In genomic region chr11:88544656-88545280, GRCh38 we compare ENCODE assay signal across 10 cellular contexts.
A peak's percentile ranks its signal among the peaks of the same experiment; 100 is the strongest.
DNase-seq lines count a peak whose midpoint lies in the region; ATAC-seq and TF ChIP-seq lines count a peak whose summit lies in the region.
"Had no signal": no experiment of that assay in that cellular context is flagged by ENCODE, and none has a peak within 500 bp of the region (broad histone marks: within the 10 kb centered on the region; RNA-seq: fewer than 3 reads in every experiment).

No MANE protein-coding gene starts in this region.

- H3K27me3 Mint-ChIP-seq in CD8-positive, alpha-beta T cell (ENCODE audit: low read depth), result no peaks in the 10 kb centered on the region
- H3K27me3 Mint-ChIP-seq in chondrocyte (ENCODE audit: low read depth), result peaks cover 27% of the 10 kb centered on the region

- H3K27me3 ChIP-seq in CD8-positive, alpha-beta T cell (ENCODE audit: insufficient read depth, low read length), result no peaks in the 10 kb centered on the region

- H3K4me3 Mint-ChIP-seq in CD8-positive, alpha-beta T cell, result no peak overlapping the region
- H3K4me3 Mint-ChIP-seq in chondrocyte (ENCODE audit: unreplicated experiment), result no peak overlapping the region
- H3K4me3 Mint-ChIP-seq: activated CD4-positive, alpha-beta memory T cell treated with anti-CD3 and anti-CD28 coated beads for 36 hours had no signal

- H3K27ac ChIP-seq in CD8-positive, alpha-beta T cell (ENCODE audit: low read depth, low read length), result no peak overlapping the region

- POLR2A ChIA-PET in CD8-positive, alpha-beta T cell (lab: Charles Lee), result interaction anchor here (1.0 kb wide), 1 partner anchor 347 kb away, joined by 3 read pairs; no protein-coding TSS in a partner anchor
- POLR2A ChIA-PET in HEK293T (lab: Yijun Ruan, JAX), result no interaction called here

- no peak overlapping the region for H3K4me3 ChIP-seq in CD8-positive, alpha-beta T cell (ENCODE audit: low read depth, low read length)

- peak; percentile 52 for TF ChIP-seq CTCF in CD8-positive, alpha-beta T cell (IDR thresholded peaks at IDR 0.05)
- peak; percentile 23 for TF ChIP-seq CTCF in chondrocyte (IDR thresholded peaks at IDR 0.05)

- intact Hi-C loops in CD8-positive, alpha-beta T cell (cut with DNase I, micrococcal nuclease), result loop anchor here (1.0 to 10.0 kb wide), 10 partner anchors 312 to 1610 kb away; no protein-coding TSS in a partner anchor

- no peaks in the 10 kb centered on the region for H3K36me3 ChIP-seq in CD8-positive, alpha-beta T cell (ENCODE audit: insufficient read depth, low read length)

- ATAC-seq in CD8-positive, alpha-beta T cell, result no peak
- peak; percentile 5 for ATAC-seq in GM19455 (IDR thresholded peaks at IDR 0.05; ENCODE audit: unreplicated experiment)
- ATAC-seq in HG03159 (IDR thresholded peaks at IDR 0.05; ENCODE audit: unreplicated experiment), result peak; percentile 7
- no peak for ATAC-seq in GM21619 (IDR thresholded peaks at IDR 0.05; ENCODE audit: unreplicated experiment)

- CTCF ChIA-PET in CD8-positive, alpha-beta T cell (lab: Charles Lee), result interaction anchor here (0.9 to 7.1 kb wide), 8 partner anchors 9 to 532 kb away, joined by 3 to 68 read pairs (median 12); no protein-coding TSS in a partner anchor
- CTCF ChIA-PET in HEK293T (lab: Yijun Ruan, JAX), result interaction anchor here (0.8 to 1.0 kb wide), 3 partner anchors 46 to 529 kb away, joined by 3 to 9 read pairs (median 3); no protein-coding TSS in a partner anchor

- no peaks in the 10 kb centered on the region for H3K4me1 ChIP-seq in CD8-positive, alpha-beta T cell (ENCODE audit: insufficient read depth, low read length)

- H3K27ac Mint-ChIP-seq in CD8-positive, alpha-beta T cell, result no peak overlapping the region
- no peak overlapping the region for H3K27ac Mint-ChIP-seq in chondrocyte (ENCODE audit: unreplicated experiment)
- H3K27ac Mint-ChIP-seq: activated CD4-positive, alpha-beta memory T cell treated with anti-CD3 and anti-CD28 coated beads for 36 hours; activated naive CD8-positive, alpha-beta T cell treated with anti-CD3 and anti-CD28 coated beads, Interleukin-2, amount 10 ng/mL, durations not matched to agents 7 days and 5 days had no signal

- no peaks in the 10 kb centered on the region for H3K36me3 Mint-ChIP-seq in CD8-positive, alpha-beta T cell
- no peaks in the 10 kb centered on the region for H3K36me3 Mint-ChIP-seq in chondrocyte (ENCODE audit: low read depth)
- H3K36me3 Mint-ChIP-seq: activated CD4-positive, alpha-beta memory T cell treated with anti-CD3 and anti-CD28 coated beads for 36 hours; activated naive CD8-positive, alpha-beta T cell treated with anti-CD3 and anti-CD28 coated beads, Interleukin-2, amount 10 ng/mL, durations not matched to agents 7 days and 5 days had no signal

- peaks cover 2% of the 10 kb centered on the region for H3K4me1 Mint-ChIP-seq in CD8-positive, alpha-beta T cell (ENCODE audit: low read depth)
- H3K4me1 Mint-ChIP-seq in chondrocyte (ENCODE audit: low read depth), result peaks cover 5% of the 10 kb centered on the region

- H3K9me3 ChIP-seq in CD8-positive, alpha-beta T cell (ENCODE audit: low read length), result no peaks in the 10 kb centered on the region

- no peaks in the 10 kb centered on the region for H3K9me3 Mint-ChIP-seq in CD8-positive, alpha-beta T cell
- H3K9me3 Mint-ChIP-seq in chondrocyte (ENCODE audit: low read depth), result no peaks in the 10 kb centered on the region
- H3K9me3 Mint-ChIP-seq: activated CD4-positive, alpha-beta memory T cell treated with anti-CD3 and anti-CD28 coated beads for 36 hours; activated naive CD8-positive, alpha-beta T cell treated with anti-CD3 and anti-CD28 coated beads, Interleukin-2, amount 10 ng/mL, durations not matched to agents 7 days and 5 days had no signal

- no peak for DNase-seq in CD8-positive, alpha-beta T cell
- no peak for DNase-seq in chondrocyte (ENCODE audit: low spot score)
- no peak for DNase-seq in HEK293T (ENCODE audit: extremely low spot score)
- DNase-seq in inferior parietal cortex (ENCODE audit: extremely low spot score), result no peak
- DNase-seq in kidney tubule cell (ENCODE audit: low spot score), result no peak

TF ChIP-seq in HEK293T, 16 proteins besides CTCF, POLR2A, EP300 and RAD21:
- TF ChIP-seq NFRKB (IDR thresholded peaks at IDR 0.05) (no peak), SUZ12 (IDR thresholded peaks at IDR 0.05) (no peak), PKNOX1 (IDR thresholded peaks at IDR 0.05) (no peak), ARNT (IDR thresholded peaks at IDR 0.05) (no peak), LEF1 (IDR thresholded peaks at IDR 0.05; ENCODE audit: borderline replicate concordance) (no peak), TARDBP (IDR thresholded peaks at IDR 0.05) (no peak), L3MBTL2 (conservative IDR thresholded peaks at IDR 0.05) (no peak), SP1 (IDR thresholded peaks at IDR 0.05) (no peak), HDGF (IDR thresholded peaks at IDR 0.05; ENCODE audit: borderline replicate concordance) (no peak), FOXK2 (IDR thresholded peaks at IDR 0.05) (no peak), FOXM1 (IDR thresholded peaks at IDR 0.05; ENCODE audit: borderline replicate concordance) (no peak), BHLHE40 (IDR thresholded peaks at IDR 0.05; ENCODE audit: borderline replicate concordance) (no peak), CTBP1 (IDR thresholded peaks at IDR 0.05; ENCODE audit: borderline replicate concordance) (no peak), ZNF384 (IDR thresholded peaks at IDR 0.05) (no peak), FOXA1 (IDR thresholded peaks at IDR 0.05) (no peak), ELF4 (IDR thresholded peaks at IDR 0.05) (no peak)
TF ChIP-seq in HEK293T: peak in this region for 0.

Comparison
In these comparisons a context has a peak if more than half of its experiments do, and no peak if none do; other contexts are left out.
1. ATAC-seq: peak in GM19455 (single experiment) and HG03159 (single experiment); none in CD8-positive, alpha-beta T cell (single experiment) and GM21619 (single experiment).